Comparison of ENCODE assay signal across 26 cellular contexts in the genomic region with DNA sequence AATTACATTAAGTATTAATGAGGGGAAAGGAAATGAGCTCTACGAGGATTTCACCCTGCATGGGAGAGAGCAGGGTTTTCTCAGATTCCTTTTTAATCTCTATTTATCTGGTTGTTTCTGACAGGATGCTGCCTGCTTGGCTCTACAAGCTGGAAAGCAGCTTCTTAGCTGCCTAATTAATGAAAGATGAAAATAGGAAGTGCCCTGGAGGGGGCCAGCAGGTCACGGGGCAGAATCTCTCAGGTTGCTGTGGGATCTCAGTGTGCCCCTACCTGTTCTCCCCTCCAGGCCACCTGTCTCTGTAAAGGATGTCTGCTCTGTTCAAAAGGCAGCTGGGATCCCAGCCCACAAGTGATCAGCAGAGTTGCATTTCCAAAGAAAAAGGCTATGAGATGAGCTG.
"Had no signal": no experiment of that assay in that cellular context is flagged by ENCODE, and none has a peak within 500 bp of the region (broad histone marks: within the 10 kb centered on the region; RNA-seq: fewer than 3 reads in every experiment).

No MANE protein-coding gene starts in this region.

- H3K27me3 ChIP-seq: ascending aorta, body of pancreas had no signal

- DNase-seq: activated CD4-positive, alpha-beta T cell treated with anti-CD3 and anti-CD28 coated beads for 4 hours; activated CD4-positive, alpha-beta T cell treated with anti-CD3 and anti-CD28 coated beads, Interleukin-2, amount 50 U/mL, for 4 hours; activated CD8-positive, alpha-beta memory T cell treated with anti-CD3 and anti-CD28 coated beads, Interleukin-2, amount 10 ng/mL, durations not matched to agents 7 days and 5 days; activated effector memory CD4-positive, alpha-beta T cell treated with anti-CD3 and anti-CD28 coated beads, Interleukin-2, amount 50 U/mL, for 16 hours; activated naive CD4-positive, alpha-beta T cell treated with Interleukin-2 at 50 U/mL for 16 hours; activated naive CD8-positive, alpha-beta T cell treated with anti-CD3 and anti-CD28 coated beads, Interleukin-2, amount 50 U/mL, for 24 hours; activated T-cell treated with anti-CD3 and anti-CD28 coated beads, Interleukin-2, amount 50 U/mL, for 24 hours; amniotic stem cell; body of pancreas; IMR-90; KG1; NCI-H1048; NCI-H146; NCI-H187 treated with DMSO at 0.1 percent for 48 hours; NCI-H345; NCI-H510A; NCI-H526 treated with DMSO at 0.1 percent for 48 hours; NCI-H82; OCI-M1; Right ventricle myocardium superior; RPMI8226 had no signal

- H3K4me3 ChIP-seq: ascending aorta, body of pancreas had no signal

- H3K27ac Mint-ChIP-seq: activated CD8-positive, alpha-beta memory T cell treated with anti-CD3 and anti-CD28 coated beads, Interleukin-2, amount 10 ng/mL, durations not matched to agents 7 days and 5 days; activated naive CD4-positive, alpha-beta T cell treated with anti-CD3 and anti-CD28 coated beads, Interleukin-2, amount 50 U/mL, for 72 hours; activated naive CD8-positive, alpha-beta T cell treated with anti-CD3 and anti-CD28 coated beads, Interleukin-2, amount 50 U/mL, for 24 hours; activated T-cell treated with anti-CD3 and anti-CD28 coated beads, Interleukin-2, amount 50 U/mL, for 24 hours; T-helper 1 cell treated with Interleukin-12 subunit alpha and Interleukin-12 subunit beta and Interleukin-4 antibody, amounts not matched to agents 30 μg/mL and 1 μg/mL, for 36 hours had no signal

- H3K27ac ChIP-seq: ascending aorta, body of pancreas had no signal

- H3K4me3 Mint-ChIP-seq: activated CD8-positive, alpha-beta memory T cell treated with anti-CD3 and anti-CD28 coated beads, Interleukin-2, amount 10 ng/mL, durations not matched to agents 7 days and 5 days; activated naive CD8-positive, alpha-beta T cell treated with anti-CD3 and anti-CD28 coated beads, Interleukin-2, amount 50 U/mL, for 24 hours; activated T-cell treated with anti-CD3 and anti-CD28 coated beads, Interleukin-2, amount 50 U/mL, for 24 hours; central memory CD8-positive, alpha-beta T cell; T-helper 1 cell treated with Interleukin-12 subunit alpha and Interleukin-12 subunit beta and Interleukin-4 antibody, amounts not matched to agents 30 μg/mL and 1 μg/mL, for 36 hours had no signal

- H3K4me1 ChIP-seq: ascending aorta, body of pancreas had no signal

- H3K9me3 Mint-ChIP-seq: activated naive CD8-positive, alpha-beta T cell treated with anti-CD3 and anti-CD28 coated beads, Interleukin-2, amount 50 U/mL, for 24 hours; activated T-cell treated with anti-CD3 and anti-CD28 coated beads, Interleukin-2, amount 50 U/mL, for 24 hours; T-helper 1 cell treated with Interleukin-12 subunit alpha and Interleukin-12 subunit beta and Interleukin-4 antibody, amounts not matched to agents 30 μg/mL and 1 μg/mL, for 36 hours had no signal

- H3K9me3 ChIP-seq: ascending aorta, body of pancreas had no signal

- H3K27me3 Mint-ChIP-seq: activated CD8-positive, alpha-beta memory T cell treated with anti-CD3 and anti-CD28 coated beads, Interleukin-2, amount 10 ng/mL, durations not matched to agents 7 days and 5 days; activated naive CD8-positive, alpha-beta T cell treated with anti-CD3 and anti-CD28 coated beads, Interleukin-2, amount 50 U/mL, for 24 hours; activated T-cell treated with anti-CD3 and anti-CD28 coated beads, Interleukin-2, amount 50 U/mL, for 24 hours; central memory CD8-positive, alpha-beta T cell had no signal

- ATAC-seq: activated CD8-positive, alpha-beta memory T cell treated with anti-CD3 and anti-CD28 coated beads, Interleukin-2, amount 10 ng/mL, durations not matched to agents 7 days and 5 days; activated naive CD4-positive, alpha-beta T cell treated with anti-CD3 and anti-CD28 coated beads, Interleukin-2, amount 50 U/mL, for 72 hours; activated naive CD8-positive, alpha-beta T cell treated with anti-CD3 and anti-CD28 coated beads, Interleukin-2, amount 50 U/mL, for 24 hours; body of pancreas; Panc1 had no signal

- H3K4me1 Mint-ChIP-seq: activated CD8-positive, alpha-beta memory T cell treated with anti-CD3 and anti-CD28 coated beads, Interleukin-2, amount 10 ng/mL, durations not matched to agents 7 days and 5 days; central memory CD8-positive, alpha-beta T cell had no signal

- H3K36me3 Mint-ChIP-seq: activated CD8-positive, alpha-beta memory T cell treated with anti-CD3 and anti-CD28 coated beads, Interleukin-2, amount 10 ng/mL, durations not matched to agents 7 days and 5 days; activated naive CD4-positive, alpha-beta T cell treated with anti-CD3 and anti-CD28 coated beads, Interleukin-2, amount 50 U/mL, for 72 hours had no signal
